In genomic region chr7:88357794-88358533, GRCh38 we compare ENCODE assay signal across 9 cellular contexts. TPM values are rescaled to one million over a fixed set of nuclear protein-coding genes. Genes with fewer than 3 reads are reported as not detected.
A peak's percentile ranks its signal among the peaks of the same experiment; 100 is the strongest.
DNase-seq lines count a peak whose midpoint lies in the region; ATAC-seq and TF ChIP-seq lines count a peak whose summit lies in the region.
"Had no signal": no experiment of that assay in that cellular context is flagged by ENCODE, and none has a peak within 500 bp of the region (broad histone marks: within the 10 kb centered on the region; RNA-seq: fewer than 3 reads in every experiment).

No MANE protein-coding gene starts in this region.

- no peaks in the 10 kb centered on the region for H3K4me1 ChIP-seq in Panc1 (ENCODE audit: control insufficient read depth, insufficient read depth, low read length)
- H3K4me1 ChIP-seq in cardiac muscle cell (ENCODE audit: low read depth) = no peaks in the 10 kb centered on the region
- no peaks in the 10 kb centered on the region for H3K4me1 ChIP-seq in CD8-positive, alpha-beta memory T cell (ENCODE audit: insufficient read depth, low read length)

- POLR2A ChIA-PET in Panc1 (lab: Charles Lee) = no interaction called here
- POLR2A ChIA-PET in CD8-positive, alpha-beta memory T cell (lab: Charles Lee) = no interaction called here

- H3K9me3 ChIP-seq in Panc1 (ENCODE audit: control insufficient read depth, insufficient read depth, low read depth, low read length) = no peaks in the 10 kb centered on the region
- H3K9me3 ChIP-seq in cardiac muscle cell (ENCODE audit: low read depth) = no peaks in the 10 kb centered on the region
- no peaks in the 10 kb centered on the region for H3K9me3 ChIP-seq in CD8-positive, alpha-beta memory T cell (ENCODE audit: low read length)

- intact Hi-C loops in Panc1 (cut with micrococcal nuclease; ENCODE audit: unreplicated experiment) = loop anchor here (2.0 kb wide), 1 partner anchor 115 kb away; no protein-coding TSS in a partner anchor

- H3K36me3 Mint-ChIP-seq in activated naive CD4-positive, alpha-beta T cell treated with anti-CD3 and anti-CD28 coated beads, Interleukin-2, amount 10 ng/mL, durations not matched to agents 7 days and 5 days = no peaks in the 10 kb centered on the region
- no peaks in the 10 kb centered on the region for H3K36me3 Mint-ChIP-seq in CD8-positive, alpha-beta memory T cell
- H3K36me3 Mint-ChIP-seq: naive B cell had no signal

- H3K27me3 Mint-ChIP-seq in activated naive CD4-positive, alpha-beta T cell treated with anti-CD3 and anti-CD28 coated beads, Interleukin-2, amount 10 ng/mL, durations not matched to agents 7 days and 5 days = peaks cover 5% of the 10 kb centered on the region
- peaks cover 0 to 14% of the 10 kb centered on the region in 2 donors for H3K27me3 Mint-ChIP-seq in CD8-positive, alpha-beta memory T cell

- H3K27ac Mint-ChIP-seq in activated naive CD4-positive, alpha-beta T cell treated with anti-CD3 and anti-CD28 coated beads, Interleukin-2, amount 10 ng/mL, durations not matched to agents 7 days and 5 days = no peak overlapping the region
- no peak overlapping the region for H3K27ac Mint-ChIP-seq in CD8-positive, alpha-beta memory T cell
- H3K27ac Mint-ChIP-seq: naive B cell had no signal

- peak; percentile 91 for ATAC-seq in GM18861 (IDR thresholded peaks at IDR 0.05; ENCODE audit: unreplicated experiment)
- ATAC-seq in HG02938 (IDR thresholded peaks at IDR 0.05; ENCODE audit: unreplicated experiment) = peak; percentile 84
- ATAC-seq in Panc1 = no peak

- H3K4me3 Mint-ChIP-seq in activated naive CD4-positive, alpha-beta T cell treated with anti-CD3 and anti-CD28 coated beads, Interleukin-2, amount 10 ng/mL, durations not matched to agents 7 days and 5 days = no peak overlapping the region
- no peak overlapping the region for H3K4me3 Mint-ChIP-seq in CD8-positive, alpha-beta memory T cell
- H3K4me3 Mint-ChIP-seq: naive B cell had no signal

- CTCF ChIA-PET in Panc1 (lab: Charles Lee) = interaction anchor here (1.5 kb wide), 1 partner anchor 13 kb away, joined by 3 read pairs; no protein-coding TSS in a partner anchor
- CTCF ChIA-PET in activated naive CD4-positive, alpha-beta T cell treated with anti-CD3 and anti-CD28 coated beads, Interleukin-2, amount 10 ng/mL, durations not matched to agents 7 days and 5 days (lab: Charles Lee) = interaction anchor here (1.1 to 1.5 kb wide), 2 partner anchors 10 to 43 kb away, joined by 3 read pairs; no protein-coding TSS in a partner anchor
- CTCF ChIA-PET in CD8-positive, alpha-beta memory T cell (lab: Charles Lee) = no interaction called here

- H3K4me3 ChIP-seq in Panc1 (ENCODE audit: low read depth in 2 of 2, low read length in 2 of 2) = no peak overlapping the region
- no peak overlapping the region for H3K4me3 ChIP-seq in cardiac muscle cell
- no peak overlapping the region for H3K4me3 ChIP-seq in CD8-positive, alpha-beta memory T cell (ENCODE audit: low read length)

- no peaks in the 10 kb centered on the region for H3K4me1 Mint-ChIP-seq in activated naive CD4-positive, alpha-beta T cell treated with anti-CD3 and anti-CD28 coated beads, Interleukin-2, amount 10 ng/mL, durations not matched to agents 7 days and 5 days
- peaks cover 0 to 4% (median 1%) of the 10 kb centered on the region in 3 donors for H3K4me1 Mint-ChIP-seq in CD8-positive, alpha-beta memory T cell

- no peaks in the 10 kb centered on the region for H3K27me3 ChIP-seq in Panc1 (ENCODE audit: control insufficient read depth, insufficient read depth, low read length)
- H3K27me3 ChIP-seq in cardiac muscle cell = no peaks in the 10 kb centered on the region
- no peaks in the 10 kb centered on the region for H3K27me3 ChIP-seq in CD8-positive, alpha-beta memory T cell (ENCODE audit: insufficient read depth, low read length, poor library complexity, severe bottlenecking)

- BruUV-seq in Panc1 (replicated peaks; lab: Mats Ljungman, UMichigan) = no TSS peak

- H3K36me3 ChIP-seq in Panc1 (ENCODE audit: control insufficient read depth, insufficient read depth, low read length) = no peaks in the 10 kb centered on the region; the same call in 1 of the 2 replicates
- H3K36me3 ChIP-seq in cardiac muscle cell = no peaks in the 10 kb centered on the region
- no peaks in the 10 kb centered on the region for H3K36me3 ChIP-seq in CD8-positive, alpha-beta memory T cell (ENCODE audit: insufficient read depth, low read length)

- DNase-seq in Panc1 (ENCODE audit: low read depth, low spot score) (no peak), cardiac muscle cell (ENCODE audit: low read depth in 1 of 2, low spot score in 1 of 2) (peak in 1 of 2 donors; percentile 17), NCI-H1436 treated with DMSO at 0.1 percent for 48 hours (lab: John Stamatoyannopoulos, UW) (no peak)
- no peak for DNase-seq in activated naive CD4-positive, alpha-beta T cell treated with anti-CD3 and anti-CD28 coated beads, Interleukin-2, amount 10 ng/mL, durations not matched to agents 7 days and 5 days
- no peak for DNase-seq in activated CD4-positive, alpha-beta T cell treated with anti-CD3 and anti-CD28 coated beads, Interleukin-2, amount 50 U/mL, for 4 hours
- no peak for DNase-seq in CD8-positive, alpha-beta memory T cell
- DNase-seq: naive B cell had no signal

- peak; percentile 48; the same call in 1 of the 2 replicates for TF ChIP-seq CTCF in Panc1 (IDR thresholded peaks at IDR 0.05)
- TF ChIP-seq CTCF in cardiac muscle cell (IDR thresholded peaks at IDR 0.05; ENCODE audit: low read depth, low read length) = peak; percentile 52

- in situ Hi-C loops in Panc1 (cut with HindIII; ENCODE audit: low pct_unique_long_range_greater_than_20kb, low sequenced_read_pairs) = no loop called here

- H3K27ac ChIP-seq in Panc1 (ENCODE audit: low read length) (no peak overlapping the region), cardiac muscle cell (no peak overlapping the region)
- no peak overlapping the region for H3K27ac ChIP-seq in CD8-positive, alpha-beta memory T cell (ENCODE audit: low read depth, low read length)

- H3K9me3 Mint-ChIP-seq in activated naive CD4-positive, alpha-beta T cell treated with anti-CD3 and anti-CD28 coated beads, Interleukin-2, amount 10 ng/mL, durations not matched to agents 7 days and 5 days = no peaks in the 10 kb centered on the region
- H3K9me3 Mint-ChIP-seq in CD8-positive, alpha-beta memory T cell = peaks cover 0 to 2% (median 0%) of the 10 kb centered on the region in 5 donors
- H3K9me3 Mint-ChIP-seq: naive B cell had no signal

RNA-seq across cellular contexts. Expression of gene STEAP4, which starts 51.3 kb away (rescaled TPM):
- total RNA-seq in Panc1 (2021; ENCODE audit: unreplicated experiment) = 0.10 TPM
- polyA plus RNA-seq in Panc1 (2012; ENCODE audit: insufficient read length) = 0.06 TPM
- not detected in 2 replicates for total RNA-seq in cardiac muscle cell
- polyA plus RNA-seq in cardiac muscle cell = 0.22 TPM in 1 of 2 replicates, not detected in the other
- not detected for total RNA-seq in CD8-positive, alpha-beta memory T cell
- polyA plus RNA-seq in CD8-positive, alpha-beta memory T cell = not detected
